In genomic region chr1:184152944-184153343, GRCh38 we compare ENCODE assay signal across 11 cellular contexts.
DNase-seq lines count a peak whose midpoint lies in the region; ATAC-seq and TF ChIP-seq lines count a peak whose summit lies in the region.
"Had no signal": no experiment of that assay in that cellular context is flagged by ENCODE, and none has a peak within 500 bp of the region (broad histone marks: within the 10 kb centered on the region; RNA-seq: fewer than 3 reads in every experiment).

No MANE protein-coding gene starts in this region.

- H3K4me2 ChIP-seq in osteoblast (ENCODE audit: insufficient read depth, low read length), result peak overlapping the region; percentile 90

- intact Hi-C loops in esophagus muscularis mucosa (cut with DNase I), result no loop called here

- ATAC-seq in GM21447 (IDR thresholded peaks at IDR 0.05; ENCODE audit: unreplicated experiment) (no peak), HG03196 (IDR thresholded peaks at IDR 0.05; ENCODE audit: unreplicated experiment) (no peak), HG03097 (IDR thresholded peaks at IDR 0.05; ENCODE audit: low FRiP score, unreplicated experiment) (no peak)

- peak overlapping the region; percentile 61 to 74 (median 66) for H3K27ac ChIP-seq in esophagus muscularis mucosa (replicated peaks in 1 of 4)
- H3K27ac ChIP-seq in osteoblast (ENCODE audit: low read depth, low read length), result peak overlapping the region; percentile 4

- TF ChIP-seq EP300 in esophagus muscularis mucosa (IDR thresholded peaks at IDR 0.05), result no peak

- H3K27me3 ChIP-seq in esophagus muscularis mucosa (no peaks in the 10 kb centered on the region), osteoblast (ENCODE audit: insufficient read depth, low read length) (peaks cover 4% of the 10 kb centered on the region)

- no peak for TF ChIP-seq POLR2A in esophagus muscularis mucosa (IDR thresholded peaks at IDR 0.05; ENCODE audit: low read depth)

- no peaks in the 10 kb centered on the region for H4K20me1 ChIP-seq in osteoblast (ENCODE audit: insufficient read depth, low read length)

- no peaks in the 10 kb centered on the region for H3K36me3 ChIP-seq in esophagus muscularis mucosa
- no peaks in the 10 kb centered on the region for H3K36me3 ChIP-seq in osteoblast (ENCODE audit: insufficient read depth, low read length)

- H3K4me3 ChIP-seq in AG10803 (ENCODE audit: low read length) (peak overlapping the region; percentile 48), esophagus muscularis mucosa (peak overlapping the region; percentile 39 to 52 (median 46)), osteoblast (ENCODE audit: insufficient read depth, low read length) (peak overlapping the region; percentile 66)

- peak overlapping the region; percentile 89 for H2AFZ ChIP-seq in osteoblast (ENCODE audit: low read length)

- H3K79me2 ChIP-seq in osteoblast (ENCODE audit: insufficient read depth, low read length), result no peaks in the 10 kb centered on the region

- 58% methylated on average over 12 of the region's 12 CpGs for WGBS in esophagus muscularis mucosa

- H3K9me3 ChIP-seq in esophagus muscularis mucosa (no peaks in the 10 kb centered on the region), osteoblast (ENCODE audit: low read depth, low read length) (no peaks in the 10 kb centered on the region)

- TF ChIP-seq CTCF in AG10803 (conservative IDR thresholded peaks at IDR 0.05; ENCODE audit: low read length) (no peak), esophagus muscularis mucosa (IDR thresholded peaks at IDR 0.05) (no peak), osteoblast (IDR thresholded peaks at IDR 0.05; ENCODE audit: extremely low read depth, low read depth, low read length) (no peak)

- H3K4me1 ChIP-seq in esophagus muscularis mucosa (peaks cover 23 to 34% (median 28%) of the 10 kb centered on the region in 4 donors), osteoblast (ENCODE audit: insufficient read depth, low read length) (peaks cover 12% of the 10 kb centered on the region)

- DNase-seq in AG10803 (ENCODE audit: low read depth), result no peak
- peak; percentile 39 for DNase-seq in NCI-H82 treated with DMSO at 0.1 percent for 48 hours (lab: John Stamatoyannopoulos, UW; ENCODE audit: unreplicated experiment)
- DNase-seq in esophagus muscularis mucosa (ENCODE audit: extremely low spot score), result no peak
- DNase-seq in osteoblast (ENCODE audit: insufficient read length, low spot score, missing footprints), result no peak
- no peak for DNase-seq in AG08395 (ENCODE audit: low spot score)
- DNase-seq: activated T-cell treated with anti-CD3 and anti-CD28 coated beads for 4 hours; DMS79 treated with DMSO at 0.1 percent for 48 hours; stimulated activated CD4-positive, alpha-beta T cell treated with anti-CD3 and anti-CD28 coated beads, Interleukin-15, amount 100 ng/mL, for 24 hours had no signal
